11 cellular contexts compared by ENCODE assay signal in genomic region chr1:24142546-24143431, GRCh38. TPM values are rescaled to one million over a fixed set of nuclear protein-coding genes. Genes with fewer than 3 reads are reported as not detected.
DNase-seq lines count a peak whose midpoint lies in the region; ATAC-seq and TF ChIP-seq lines count a peak whose summit lies in the region.
"Had no signal": no experiment of that assay in that cellular context is flagged by ENCODE, and none has a peak within 500 bp of the region (broad histone marks: within the 10 kb centered on the region; RNA-seq: fewer than 3 reads in every experiment).

IL22RA1 (minus strand) TSS chr1:24143140; CDS start chr1:24143082, 58 bp downstream.

- H3K36me3 Mint-ChIP-seq in naive thymus-derived CD4-positive, alpha-beta T cell = no peaks in the 10 kb centered on the region
- no peaks in the 10 kb centered on the region for H3K36me3 Mint-ChIP-seq in CD14-positive monocyte

- intact Hi-C loops in naive thymus-derived CD4-positive, alpha-beta T cell (cut with micrococcal nuclease) = no loop called here
- intact Hi-C loops in CD14-positive monocyte (cut with micrococcal nuclease) = no loop called here

- CTCF ChIA-PET in AG04449 (lab: Yijun Ruan, JAX) = interaction anchor here (1.1 to 3.0 kb wide), 3 partner anchors 8 to 250 kb away, joined by 3 to 21 read pairs (median 4); no protein-coding TSS in a partner anchor
- CTCF ChIA-PET in naive thymus-derived CD4-positive, alpha-beta T cell (lab: Charles Lee) = no interaction called here

- H3K9me3 ChIP-seq in duodenal mucosa (ENCODE audit: control insufficient read depth in 1 of 2, low read length in 2 of 2) (no peaks in the 10 kb centered on the region), mucosa of stomach (ENCODE audit: control insufficient read depth, low read length) (no peaks in the 10 kb centered on the region)
- no peaks in the 10 kb centered on the region for H3K9me3 ChIP-seq in naive thymus-derived CD4-positive, alpha-beta T cell (ENCODE audit: control insufficient read depth in 2 of 3, low read length in 3 of 3)

- H3K27me3 ChIP-seq in duodenal mucosa (ENCODE audit: control insufficient read depth in 1 of 2, insufficient read depth in 2 of 2, low read length in 2 of 2) (no peaks in the 10 kb centered on the region), mucosa of stomach (ENCODE audit: control insufficient read depth, insufficient read depth, low read length) (no peaks in the 10 kb centered on the region)
- H3K27me3 ChIP-seq in naive thymus-derived CD4-positive, alpha-beta T cell (ENCODE audit: control insufficient read depth in 2 of 2, insufficient read depth in 2 of 2, low read length in 2 of 2) = no peaks in the 10 kb centered on the region

- peaks cover 0 to 2% (median 0%) of the 10 kb centered on the region in 11 donors for H3K9me3 Mint-ChIP-seq in naive thymus-derived CD4-positive, alpha-beta T cell
- H3K9me3 Mint-ChIP-seq in CD14-positive monocyte = peaks cover 0 to 5% (median 0%) of the 10 kb centered on the region in 7 donors

- H3K4me1 ChIP-seq in duodenal mucosa (ENCODE audit: control insufficient read depth in 1 of 2, insufficient read depth in 2 of 2, low read length in 2 of 2) = peaks cover 20 to 25% of the 10 kb centered on the region in 2 donors
- H3K4me1 ChIP-seq in mucosa of stomach (ENCODE audit: control insufficient read depth, insufficient read depth, low read length) = peaks cover 34% of the 10 kb centered on the region
- no peaks in the 10 kb centered on the region for H3K4me1 ChIP-seq in naive thymus-derived CD4-positive, alpha-beta T cell (ENCODE audit: control insufficient read depth in 2 of 2, insufficient read depth in 2 of 2, low read length in 2 of 2)

- H3K9ac ChIP-seq in duodenal mucosa (ENCODE audit: low read depth in 1 of 2, low read length in 2 of 2) (peak within 1 kb of the TSS; percentile 64 to 84), mucosa of stomach (ENCODE audit: low read length) (peak within 1 kb of the TSS; percentile 73)

- peaks cover 0 to 5% of the 10 kb centered on the region in 2 donors for H3K36me3 ChIP-seq in duodenal mucosa (ENCODE audit: control insufficient read depth in 1 of 2, insufficient read depth in 2 of 2, low read length in 2 of 2)
- H3K36me3 ChIP-seq in mucosa of stomach (ENCODE audit: control insufficient read depth, insufficient read depth, low read length) = no peaks in the 10 kb centered on the region
- no peaks in the 10 kb centered on the region for H3K36me3 ChIP-seq in naive thymus-derived CD4-positive, alpha-beta T cell (ENCODE audit: control insufficient read depth in 2 of 3, insufficient read depth in 3 of 3, low read length in 3 of 3)

- POLR2A ChIA-PET in AG04449 (lab: Yijun Ruan, JAX) = no interaction called here
- POLR2A ChIA-PET in naive thymus-derived CD4-positive, alpha-beta T cell (lab: Charles Lee) = no interaction called here

- DNase-seq in AG04449 (ENCODE audit: low read depth, low spot score) (no peak), NCI-H2196 (lab: John Stamatoyannopoulos, UW; ENCODE audit: unreplicated experiment) (peak; percentile 49), CD14-positive monocyte (ENCODE audit: low spot score) (no peak)
- no peak for DNase-seq in activated T-cell treated with anti-CD3 and anti-CD28 coated beads, Interleukin-2, amount 50 U/mL, for 48 hours
- DNase-seq in naive thymus-derived CD4-positive, alpha-beta T cell = no peak
- DNase-seq: COR-L47, NCI-H2029 had no signal

- peak within 1 kb of the TSS; percentile 16 for H3K27ac ChIP-seq in duodenal mucosa (ENCODE audit: low read depth, low read length)
- no peak within 1 kb of the TSS for H3K27ac ChIP-seq in naive thymus-derived CD4-positive, alpha-beta T cell (ENCODE audit: low read depth, low read length)

- peaks cover 0 to 5% (median 2%) of the 10 kb centered on the region in 7 donors for H3K4me1 Mint-ChIP-seq in naive thymus-derived CD4-positive, alpha-beta T cell
- no peaks in the 10 kb centered on the region for H3K4me1 Mint-ChIP-seq in CD14-positive monocyte

- H3K27me3 Mint-ChIP-seq in naive thymus-derived CD4-positive, alpha-beta T cell = peaks cover 0 to 31% (median 8%) of the 10 kb centered on the region in 5 donors
- H3K27me3 Mint-ChIP-seq in CD14-positive monocyte (ENCODE audit: low read depth in 3 of 3) = peaks cover 11 to 14% (median 12%) of the 10 kb centered on the region in 3 donors

- no peak within 1 kb of the TSS for H3K4me3 Mint-ChIP-seq in naive thymus-derived CD4-positive, alpha-beta T cell
- no peak within 1 kb of the TSS for H3K4me3 Mint-ChIP-seq in CD14-positive monocyte

- TF ChIP-seq CTCF in AG04449 (IDR thresholded peaks at IDR 0.05; ENCODE audit: insufficient read depth, low read length, missing control alignments) (no peak), CD14-positive monocyte (IDR thresholded peaks at IDR 0.05) (no peak)

- no peak for ATAC-seq in naive thymus-derived CD4-positive, alpha-beta T cell
- no peak for ATAC-seq in HG02840 (IDR thresholded peaks at IDR 0.05; ENCODE audit: low FRiP score, unreplicated experiment)

- no peak within 1 kb of the TSS for H3K27ac Mint-ChIP-seq in naive thymus-derived CD4-positive, alpha-beta T cell
- H3K27ac Mint-ChIP-seq in CD14-positive monocyte = no peak within 1 kb of the TSS

- H3K4me3 ChIP-seq in AG04449 (ENCODE audit: low read depth, low read length) (peak within 1 kb of the TSS; percentile 20; the same call in 1 of the 2 replicates), duodenal mucosa (ENCODE audit: low read depth in 1 of 2, low read length in 2 of 2) (peak within 1 kb of the TSS; percentile 68 to 84), mucosa of stomach (ENCODE audit: low read length) (peak within 1 kb of the TSS; percentile 51)
- H3K4me3 ChIP-seq in naive thymus-derived CD4-positive, alpha-beta T cell (ENCODE audit: low read length) = no peak within 1 kb of the TSS

RNA-seq across cellular contexts. Expression of gene IL22RA1, which starts in this region (rescaled TPM):
- total RNA-seq in naive thymus-derived CD4-positive, alpha-beta T cell = not detected
- not detected for polyA plus RNA-seq in naive thymus-derived CD4-positive, alpha-beta T cell
- polyA plus RNA-seq in CD14-positive monocyte = not detected
- total RNA-seq: endothelial cell of umbilical vein had no signal
- polyA plus RNA-seq: endothelial cell of umbilical vein had no signal
